9 cellular contexts compared by ENCODE assay signal in genomic region chr1:23422313-23422877, GRCh38. TPM values are rescaled to one million over a fixed set of nuclear protein-coding genes. Genes with fewer than 3 reads are reported as not detected.
DNase-seq lines count a peak whose midpoint lies in the region; ATAC-seq, FAIRE-seq and TF ChIP-seq lines count a peak whose summit lies in the region.
"Had no signal": no experiment of that assay in that cellular context is flagged by ENCODE, and none has a peak within 500 bp of the region (broad histone marks: within the 10 kb centered on the region; RNA-seq: fewer than 3 reads in every experiment).

No MANE protein-coding gene starts in this region.

- intact Hi-C loops in endothelial cell of umbilical vein (cut with micrococcal nuclease) (loop anchor here (1.0 kb wide), 1 partner anchor 62 kb away; the partner anchor contains the start of gene ASAP3), aorta (cut with DNase I) (loop anchor here (5.0 kb wide), 1 partner anchor 60 kb away; the partner anchor contains the start of gene ASAP3 (in 2 of the 2))

- peak; percentile 85 for FAIRE-seq in endothelial cell of umbilical vein (lab: Jason Lieb, UNC)
- FAIRE-seq: A204.1 had no signal

- H3K27me3 Mint-ChIP-seq in activated CD4-positive, alpha-beta T cell treated with anti-CD3 and anti-CD28 coated beads, Interleukin-2, amount 10 ng/mL, durations not matched to agents 7 days and 5 days: peaks cover 28% of the 10 kb centered on the region
- peaks cover 67% of the 10 kb centered on the region for H3K27me3 Mint-ChIP-seq in neural crest cell (ENCODE audit: low read depth)

- H2AFZ ChIP-seq in endothelial cell of umbilical vein (ENCODE audit: low read depth, low read length): peak overlapping the region; percentile 87

- no peak for TF ChIP-seq POLR2A in endothelial cell of umbilical vein (IDR thresholded peaks at IDR 0.05; ENCODE audit: low read depth, low read length)

- H3K27me3 ChIP-seq in endothelial cell of umbilical vein (ENCODE audit: control insufficient read depth in 2 of 2, insufficient read depth in 2 of 2, low read length in 2 of 2) (peaks cover 0 to 10% of the 10 kb centered on the region in 2 experiments), aorta (ENCODE audit: control insufficient read depth in 1 of 2, insufficient read depth in 2 of 2, low read length in 1 of 2) (no peaks in the 10 kb centered on the region)

- H3K9me3 ChIP-seq in endothelial cell of umbilical vein (replicated peaks; ENCODE audit: control insufficient read depth, insufficient read depth, low read length) (no peaks in the 10 kb centered on the region), aorta (ENCODE audit: control insufficient read depth, low read length) (no peaks in the 10 kb centered on the region)

- H3K4me2 ChIP-seq in endothelial cell of umbilical vein (ENCODE audit: insufficient read depth, low read length): peak overlapping the region; percentile 6

- no peaks in the 10 kb centered on the region for H3K36me3 ChIP-seq in endothelial cell of umbilical vein (ENCODE audit: control insufficient read depth in 2 of 2, extremely low read depth in 1 of 2, insufficient read depth in 2 of 2, low read length in 2 of 2)
- H3K36me3 ChIP-seq in aorta (ENCODE audit: control insufficient read depth in 1 of 2, insufficient read depth in 2 of 2, low read length in 1 of 2): no peaks in the 10 kb centered on the region

- ATAC-seq in aorta (ENCODE audit: low FRiP score): peak; percentile 70
- ATAC-seq in GM19455 (IDR thresholded peaks at IDR 0.05; ENCODE audit: unreplicated experiment): no peak

- dilution Hi-C loops in endothelial cell of umbilical vein (cut with MboI; ENCODE audit: extremely low pct_ligation_motif_present, low sequenced_read_pairs): no loop called here

- peak overlapping the region; percentile 92 for H3K27ac Mint-ChIP-seq in activated CD4-positive, alpha-beta T cell treated with anti-CD3 and anti-CD28 coated beads, Interleukin-2, amount 10 ng/mL, durations not matched to agents 7 days and 5 days
- H3K27ac Mint-ChIP-seq in neural crest cell (ENCODE audit: unreplicated experiment): no peak overlapping the region

- POLR2A ChIA-PET in activated CD4-positive, alpha-beta T cell treated with anti-CD3 and anti-CD28 coated beads, Interleukin-2, amount 10 ng/mL, durations not matched to agents 7 days and 5 days (lab: Charles Lee): no interaction called here
- POLR2A ChIA-PET in endothelial cell of umbilical vein (lab: Charles Lee): no interaction called here

- no peaks in the 10 kb centered on the region for H3K36me3 Mint-ChIP-seq in activated CD4-positive, alpha-beta T cell treated with anti-CD3 and anti-CD28 coated beads, Interleukin-2, amount 10 ng/mL, durations not matched to agents 7 days and 5 days (ENCODE audit: low read depth)
- H3K36me3 Mint-ChIP-seq in neural crest cell (ENCODE audit: low read depth): peaks cover 11% of the 10 kb centered on the region

- BruUV-seq in endothelial cell of umbilical vein (replicated peaks; lab: Mats Ljungman, UMichigan): no TSS peak

- H3K4me3 Mint-ChIP-seq in activated CD4-positive, alpha-beta T cell treated with anti-CD3 and anti-CD28 coated beads, Interleukin-2, amount 10 ng/mL, durations not matched to agents 7 days and 5 days: peak overlapping the region; percentile 72
- peak overlapping the region; percentile 2 for H3K4me3 Mint-ChIP-seq in neural crest cell

- CTCF ChIA-PET in activated CD4-positive, alpha-beta T cell treated with anti-CD3 and anti-CD28 coated beads, Interleukin-2, amount 10 ng/mL, durations not matched to agents 7 days and 5 days (lab: Charles Lee): interaction anchor here (0.6 to 2.6 kb wide), 4 partner anchors 18 to 195 kb away, joined by 3 to 9 read pairs (median 4); no protein-coding TSS in a partner anchor
- CTCF ChIA-PET in endothelial cell of umbilical vein (lab: Charles Lee): interaction anchor here (0.9 to 2.1 kb wide), 11 partner anchors 10 to 215 kb away, joined by 3 to 8 read pairs (median 4); partner anchors contain the start of genes ASAP3 and ZNF436

- WGBS in aorta, 2 donors: 1% methylated on average over 13 of the region's 13 CpGs

- DNase-seq in DMS153 (lab: John Stamatoyannopoulos, UW) (peak; percentile 41), DMS153 treated with DMSO at 0.1 percent for 48 hours (lab: John Stamatoyannopoulos, UW; ENCODE audit: unreplicated experiment) (no peak), endothelial cell of umbilical vein (ENCODE audit: low read depth, low spot score) (peak; percentile 50), neural crest cell (ENCODE audit: low read depth, low spot score) (no peak), aorta (peak; percentile 91 to 92), GM10266 (ENCODE audit: extremely low spot score) (no peak)
- DNase-seq in activated CD4-positive, alpha-beta T cell treated with anti-CD3 and anti-CD28 coated beads, Interleukin-2, amount 10 ng/mL, durations not matched to agents 7 days and 5 days: peak; percentile 79

- no peaks in the 10 kb centered on the region for H4K20me1 ChIP-seq in endothelial cell of umbilical vein (replicated peaks; ENCODE audit: control insufficient read depth, extremely low read depth, insufficient read depth, low read length)

- no peak overlapping the region for H3K27ac ChIP-seq in endothelial cell of umbilical vein (ENCODE audit: insufficient read depth, low read depth, low read length)
- H3K27ac ChIP-seq in aorta (ENCODE audit: low read depth in 1 of 2, low read length in 2 of 2): peak overlapping the region; percentile 2 to 87

- no peak overlapping the region for H3K9ac ChIP-seq in endothelial cell of umbilical vein (replicated peaks; ENCODE audit: extremely low read depth, insufficient read depth, low read length)

- H3K79me2 ChIP-seq in endothelial cell of umbilical vein (ENCODE audit: control insufficient read depth, insufficient read depth, low read length): no peaks in the 10 kb centered on the region

- H3K4me3 ChIP-seq in endothelial cell of umbilical vein (replicated peaks in 1 of 3; ENCODE audit: insufficient read depth in 1 of 3, low read depth in 1 of 3, low read length in 3 of 3) (no peak overlapping the region), aorta (ENCODE audit: low read length in 2 of 2) (no peak overlapping the region)

- no peaks in the 10 kb centered on the region for H3K9me1 ChIP-seq in endothelial cell of umbilical vein (replicated peaks; ENCODE audit: control insufficient read depth, extremely low read depth, insufficient read depth, low read length)

- peaks cover 48% of the 10 kb centered on the region for H3K4me1 Mint-ChIP-seq in activated CD4-positive, alpha-beta T cell treated with anti-CD3 and anti-CD28 coated beads, Interleukin-2, amount 10 ng/mL, durations not matched to agents 7 days and 5 days
- H3K4me1 Mint-ChIP-seq in neural crest cell: peaks cover 21% of the 10 kb centered on the region

- H3K9me3 Mint-ChIP-seq in activated CD4-positive, alpha-beta T cell treated with anti-CD3 and anti-CD28 coated beads, Interleukin-2, amount 10 ng/mL, durations not matched to agents 7 days and 5 days: no peaks in the 10 kb centered on the region
- H3K9me3 Mint-ChIP-seq in neural crest cell: no peaks in the 10 kb centered on the region

- H3K4me1 ChIP-seq in endothelial cell of umbilical vein (ENCODE audit: control insufficient read depth, extremely low read depth, insufficient read depth, low read length) (peaks cover 12% of the 10 kb centered on the region), aorta (ENCODE audit: control insufficient read depth in 1 of 2, insufficient read depth in 2 of 2, low read length in 2 of 2) (no peaks in the 10 kb centered on the region)

- TF ChIP-seq CTCF in endothelial cell of umbilical vein (IDR thresholded peaks at IDR 0.05; ENCODE audit: extremely low read depth in 1 of 2, insufficient read depth in 1 of 2, low read depth in 1 of 2, low read length in 2 of 2) (no peak), neural crest cell (conservative IDR thresholded peaks at IDR 0.05) (no peak), GM10266 (IDR thresholded peaks at IDR 0.05; ENCODE audit: control insufficient read depth, insufficient read depth, low read depth, missing control alignments) (no peak)

TF ChIP-seq in endothelial cell of umbilical vein, 7 proteins besides CTCF, POLR2A, EP300 and RAD21:
- no peak for TF ChIP-seq POLR2AphosphoS5 (IDR thresholded peaks at IDR 0.05; ENCODE audit: insufficient read depth, low read depth, low read length)
TF ChIP-seq in endothelial cell of umbilical vein: peak in this region for 0.

RNA-seq across cellular contexts. Expression of gene TCEA3, which starts 2.2 kb away (rescaled TPM):
- 10 to 100 TPM; 18.3 to 19.5 TPM for total RNA-seq in activated CD4-positive, alpha-beta T cell treated with anti-CD3 and anti-CD28 coated beads, Interleukin-2, amount 10 ng/mL, durations not matched to agents 7 days and 5 days
- total RNA-seq in endothelial cell of umbilical vein (3.4 and 3.7 TPM in 2 replicates), neural crest cell (1.2 and 1.5 TPM in 2 replicates), aorta (10 to 100 TPM; 25.7 to 51.3 TPM)
- polyA plus RNA-seq in endothelial cell of umbilical vein (0.75 and 1.5 TPM in 2 replicates), aorta (10 to 100 TPM; 31.2 to 37.3 TPM)
- polyA plus RNA-seq in endothelial cell of umbilical vein (2011; cell fraction: cytosol; rRNA removed): 1.7 and 2.2 TPM in 2 replicates
- 2.5 and 3.0 TPM in 2 replicates for polyA plus RNA-seq in endothelial cell of umbilical vein (2011; cell fraction: nucleus; rRNA removed)
- 2.7 and 4.1 TPM in 2 replicates for polyA plus RNA-seq in endothelial cell of umbilical vein (2012)
- 0.62 and 1.6 TPM in 2 replicates for polyA minus RNA-seq in endothelial cell of umbilical vein
- polyA minus RNA-seq in endothelial cell of umbilical vein (2011; cell fraction: cytosol; rRNA and poly(A)+ RNA removed): 1.8 TPM
- polyA minus RNA-seq in endothelial cell of umbilical vein (2011; cell fraction: nucleus; rRNA and poly(A)+ RNA removed): 0.87 and 0.96 TPM in 2 replicates

RNA-seq across cellular contexts. Expression of gene ZNF436, which starts 52.8 kb away (rescaled TPM):
- 1 to 10 TPM; 6.7 to 8.1 TPM for total RNA-seq in activated CD4-positive, alpha-beta T cell treated with anti-CD3 and anti-CD28 coated beads, Interleukin-2, amount 10 ng/mL, durations not matched to agents 7 days and 5 days
- total RNA-seq in endothelial cell of umbilical vein (12.5 and 14.0 TPM in 2 replicates), neural crest cell (9.2 and 10.0 TPM in 2 replicates), aorta (10 to 100 TPM; 12.5 to 35.4 TPM)
- polyA plus RNA-seq in endothelial cell of umbilical vein (5.7 and 6.5 TPM in 2 replicates), aorta (1 to 10 TPM; 3.6 to 5.1 TPM)
- 5.6 and 5.7 TPM in 2 replicates for polyA plus RNA-seq in endothelial cell of umbilical vein (2011; cell fraction: cytosol; rRNA removed)
- polyA plus RNA-seq in endothelial cell of umbilical vein (2011; cell fraction: nucleus; rRNA removed): 14.6 and 20.2 TPM in 2 replicates
- 6.7 and 8.1 TPM in 2 replicates for polyA plus RNA-seq in endothelial cell of umbilical vein (2012)
- polyA minus RNA-seq in endothelial cell of umbilical vein: 15.5 and 17.6 TPM in 2 replicates
- 4.8 TPM for polyA minus RNA-seq in endothelial cell of umbilical vein (2011; cell fraction: cytosol; rRNA and poly(A)+ RNA removed)
- 11.1 and 18.8 TPM in 2 replicates for polyA minus RNA-seq in endothelial cell of umbilical vein (2011; cell fraction: nucleus; rRNA and poly(A)+ RNA removed)

Comparison
In these comparisons a context has a peak if more than half of its experiments do, and no peak if none do; other contexts are left out.
1. DNase-seq: peak in DMS153 (single experiment), activated CD4-positive, alpha-beta T cell treated with anti-CD3 and anti-CD28 coated beads, Interleukin-2, amount 10 ng/mL, durations not matched to agents 7 days and 5 days (single experiment), endothelial cell of umbilical vein (single experiment) and aorta (2 of 2); none in DMS153 treated with DMSO at 0.1 percent for 48 hours (single experiment), neural crest cell (single experiment) and GM10266 (single experiment).